Comparison of ENCODE assay signal across 16 cellular contexts in genomic region chr1:42046772-42047552, GRCh38.
DNase-seq lines count a peak whose midpoint lies in the region; ATAC-seq, FAIRE-seq and TF ChIP-seq lines count a peak whose summit lies in the region.
"Had no signal": no experiment of that assay in that cellular context is flagged by ENCODE, and none has a peak within 500 bp of the region (broad histone marks: within the 10 kb centered on the region; RNA-seq: fewer than 3 reads in every experiment).

No MANE protein-coding gene starts in this region.

- no peak for TF ChIP-seq CTCF in K562 (IDR thresholded peaks at IDR 0.05 in 2 of 3, conservative IDR thresholded peaks at IDR 0.05 in 1 of 3; ENCODE audit: insufficient read depth in 2 of 3, low read depth in 1 of 3, low read length in 3 of 3)
- no peak for TF ChIP-seq CTCF in neural cell (IDR thresholded peaks at IDR 0.05; ENCODE audit: poor library complexity, severe bottlenecking)
- TF ChIP-seq CTCF in MM.1S (IDR thresholded peaks at IDR 0.05; ENCODE audit: low read length), result no peak

- in situ Hi-C loops in K562 (cut with MboI), result no loop called here

- 0% methylated on average over 4 of the region's 4 CpGs for WGBS in K562 (ENCODE audit: insufficient coverage, low coverage, missing lambda C conversion rate)

- no peak overlapping the region for H3K4me2 ChIP-seq in K562 (ENCODE audit: insufficient read depth, low read length)
- H3K4me2 ChIP-seq in neural cell (ENCODE audit: low read length), result no peak overlapping the region
- no peak overlapping the region for H3K4me2 ChIP-seq in MM.1S (ENCODE audit: low read depth, low read length)

- no peaks in the 10 kb centered on the region for H3K9me3 ChIP-seq in K562 (replicated peaks; ENCODE audit: control insufficient read depth, insufficient read depth, low read depth, low read length)
- H3K9me3 ChIP-seq in neural cell (ENCODE audit: low read length), result no peaks in the 10 kb centered on the region
- no peaks in the 10 kb centered on the region for H3K9me3 ChIP-seq in MM.1S (replicated peaks; ENCODE audit: insufficient read depth, low read length)
- H3K9me3 ChIP-seq: esophagus muscularis mucosa had no signal

- TF ChIP-seq EP300 in K562 (IDR thresholded peaks at IDR 0.05; ENCODE audit: low read length) (no peak), neural cell (conservative IDR thresholded peaks at IDR 0.05; ENCODE audit: poor library complexity, severe bottlenecking) (no peak)

- H3F3A ChIP-seq in neural cell (ENCODE audit: insufficient read depth, low read length, poor library complexity, severe bottlenecking), result no peaks in the 10 kb centered on the region
- no peaks in the 10 kb centered on the region for H3F3A ChIP-seq in MM.1S (ENCODE audit: insufficient read depth, low read length)

- POLR2A ChIA-PET in K562 (lab: Yijun Ruan, JAX), result interaction anchor here (1.0 kb wide), 1 partner anchor 15 kb away, joined by 3 read pairs; no protein-coding TSS in a partner anchor

- H3K36me3 ChIP-seq in K562 (ENCODE audit: control insufficient read depth, insufficient read depth, low read length), result no peaks in the 10 kb centered on the region
- no peaks in the 10 kb centered on the region for H3K36me3 ChIP-seq in neural cell (ENCODE audit: insufficient read depth, low read length)
- no peaks in the 10 kb centered on the region for H3K36me3 ChIP-seq in MM.1S (replicated peaks; ENCODE audit: insufficient read depth, low read length)
- H3K36me3 ChIP-seq: esophagus muscularis mucosa had no signal

- H3K27me3 ChIP-seq in K562 (ENCODE audit: control insufficient read depth in 2 of 2, insufficient read depth in 2 of 2, low read length in 2 of 2), result peaks cover 2 to 4% of the 10 kb centered on the region in 2 experiments; a peak in 2 of 5 replicates
- no peaks in the 10 kb centered on the region for H3K27me3 ChIP-seq in neural cell (ENCODE audit: insufficient read depth, low read depth, low read length)
- no peaks in the 10 kb centered on the region for H3K27me3 ChIP-seq in MM.1S (replicated peaks; ENCODE audit: insufficient read depth, low read length)
- H3K27me3 ChIP-seq: esophagus muscularis mucosa had no signal

- TF ChIP-seq RAD21 in K562 (CRISPR knock-in tag; conservative IDR thresholded peaks at IDR 0.05 in 1 of 2, IDR thresholded peaks at IDR 0.05 in 1 of 2), result no peak
- TF ChIP-seq RAD21 in neural cell (conservative IDR thresholded peaks at IDR 0.05), result no peak

- H3K9ac ChIP-seq in K562 (ENCODE audit: insufficient read depth in 1 of 2, low read depth in 2 of 2, low read length in 2 of 2) (no peak overlapping the region), neural cell (ENCODE audit: low read length) (no peak overlapping the region), MM.1S (ENCODE audit: low read length) (no peak overlapping the region)

- DNase-seq in NCI-H1105 (lab: John Stamatoyannopoulos, UW), result peak; percentile 79
- DNase-seq in NCI-H2227 treated with DMSO at 0.1 percent for 48 hours (lab: John Stamatoyannopoulos, UW), result peak; percentile 20
- no peak for DNase-seq in K562 (ENCODE audit: extremely low read depth in 1 of 4, low spot score in 3 of 4)
- no peak for DNase-seq in dermis blood vessel endothelial cell
- no peak for DNase-seq in stimulated activated CD4-positive, alpha-beta T cell treated with anti-CD3 and anti-CD28 coated beads, Interleukin-4, amount 100 ng/mL, for 1 hour
- DNase-seq in MM.1S, result no peak
- DNase-seq in iPS-NIHi11 (ENCODE audit: low spot score), result no peak
- DNase-seq: activated CD4-positive, alpha-beta T cell treated with anti-CD3 and anti-CD28 coated beads, Interleukin-2, amount 50 U/mL, for 48 hours; aorta; RPMI8226; stimulated activated naive B cell treated with anti-CD40 and anti-IgM and Interleukin-4, amounts not matched to agents 10 μg/mL and 1 μg/mL and 100 μg/mL, for 72 hours had no signal

- H3K79me2 ChIP-seq in K562 (ENCODE audit: control insufficient read depth, insufficient read depth, low read length), result no peaks in the 10 kb centered on the region
- H3K79me2 ChIP-seq in neural cell (replicated peaks; ENCODE audit: insufficient read depth, low read length), result no peaks in the 10 kb centered on the region
- no peaks in the 10 kb centered on the region for H3K79me2 ChIP-seq in MM.1S (ENCODE audit: low read length)

- H3K27ac ChIP-seq in K562 (ENCODE audit: extremely low read depth, low read depth, low read length) (no peak overlapping the region), neural cell (ENCODE audit: low read length) (peak overlapping the region; percentile 5), MM.1S (ENCODE audit: low read length) (no peak overlapping the region)
- H3K27ac ChIP-seq: esophagus muscularis mucosa had no signal

- no peak for TF ChIP-seq POLR2A in K562 (conservative IDR thresholded peaks at IDR 0.05)

- CTCF ChIA-PET in K562 (lab: Yijun Ruan, JAX; ENCODE audit: low intra/inter-chr PET ratio), result no interaction called here

- intact Hi-C loops in K562 (cut with micrococcal nuclease), result no loop called here

- FAIRE-seq in K562 (lab: Jason Lieb, UNC), result no peak
- FAIRE-seq: G401.6 had no signal

- no TSS peak for BruUV-seq in K562 (replicated peaks; lab: Mats Ljungman, UMichigan)

- H3K4me1 ChIP-seq in K562 (replicated peaks in 1 of 2; ENCODE audit: control insufficient read depth in 2 of 2, insufficient read depth in 2 of 2, low read length in 2 of 2) (no peaks in the 10 kb centered on the region), MM.1S (ENCODE audit: low read length) (no peaks in the 10 kb centered on the region)
- H3K4me1 ChIP-seq: esophagus muscularis mucosa had no signal

- H3K9me2 ChIP-seq in neural cell (ENCODE audit: insufficient read depth, low read length) (no peaks in the 10 kb centered on the region), MM.1S (replicated peaks; ENCODE audit: insufficient read depth, low read length) (no peaks in the 10 kb centered on the region)

- no peak for ATAC-seq in K562
- ATAC-seq: activated T-helper 17 cell treated with anti-CD3 and anti-CD28 coated beads, Interleukin-2, amount 50 U/mL, for 72 hours; stimulated activated naive B cell treated with anti-CD40 and anti-IgM and Interleukin-4, amounts not matched to agents 10 μg/mL and 1 μg/mL and 100 μg/mL, for 72 hours had no signal

- H4K20me1 ChIP-seq in K562 (replicated peaks; ENCODE audit: control insufficient read depth, insufficient read depth, low read length), result no peaks in the 10 kb centered on the region
- H4K20me1 ChIP-seq in neural cell (ENCODE audit: insufficient read depth), result no peaks in the 10 kb centered on the region
- H4K20me1 ChIP-seq in MM.1S (ENCODE audit: insufficient read depth, low read length), result no peaks in the 10 kb centered on the region

- H2AFZ ChIP-seq in K562 (ENCODE audit: low read depth, low read length) (no peak overlapping the region), neural cell (ENCODE audit: low read depth, low read length) (no peak overlapping the region), MM.1S (ENCODE audit: low read length) (no peak overlapping the region)

- no peak overlapping the region for H3K4me3 ChIP-seq in K562
- no peak overlapping the region for H3K4me3 ChIP-seq in neural cell (ENCODE audit: low read length)
- H3K4me3 ChIP-seq in MM.1S (ENCODE audit: low read length), result no peak overlapping the region
- H3K4me3 ChIP-seq: esophagus muscularis mucosa, lung had no signal

- H3K9me1 ChIP-seq in K562 (ENCODE audit: control insufficient read depth, insufficient read depth, low read length), result no peaks in the 10 kb centered on the region

TF ChIP-seq in K562, 482 proteins besides CTCF, POLR2A, EP300 and RAD21 (continues in another document):
- TF ChIP-seq BCLAF1 (IDR thresholded peaks at IDR 0.05; ENCODE audit: borderline replicate concordance in 1 of 2, control insufficient read depth in 1 of 2, low read depth in 2 of 2, low read length in 1 of 2), result no peak

TF ChIP-seq in neural cell, 6 proteins besides CTCF, POLR2A, EP300 and RAD21:
- TF ChIP-seq MXI1 (conservative IDR thresholded peaks at IDR 0.05; ENCODE audit: poor library complexity, severe bottlenecking) (no peak), TAF1 (IDR thresholded peaks at IDR 0.05; ENCODE audit: low read depth) (no peak)
- TF ChIP-seq, protein P1, sequence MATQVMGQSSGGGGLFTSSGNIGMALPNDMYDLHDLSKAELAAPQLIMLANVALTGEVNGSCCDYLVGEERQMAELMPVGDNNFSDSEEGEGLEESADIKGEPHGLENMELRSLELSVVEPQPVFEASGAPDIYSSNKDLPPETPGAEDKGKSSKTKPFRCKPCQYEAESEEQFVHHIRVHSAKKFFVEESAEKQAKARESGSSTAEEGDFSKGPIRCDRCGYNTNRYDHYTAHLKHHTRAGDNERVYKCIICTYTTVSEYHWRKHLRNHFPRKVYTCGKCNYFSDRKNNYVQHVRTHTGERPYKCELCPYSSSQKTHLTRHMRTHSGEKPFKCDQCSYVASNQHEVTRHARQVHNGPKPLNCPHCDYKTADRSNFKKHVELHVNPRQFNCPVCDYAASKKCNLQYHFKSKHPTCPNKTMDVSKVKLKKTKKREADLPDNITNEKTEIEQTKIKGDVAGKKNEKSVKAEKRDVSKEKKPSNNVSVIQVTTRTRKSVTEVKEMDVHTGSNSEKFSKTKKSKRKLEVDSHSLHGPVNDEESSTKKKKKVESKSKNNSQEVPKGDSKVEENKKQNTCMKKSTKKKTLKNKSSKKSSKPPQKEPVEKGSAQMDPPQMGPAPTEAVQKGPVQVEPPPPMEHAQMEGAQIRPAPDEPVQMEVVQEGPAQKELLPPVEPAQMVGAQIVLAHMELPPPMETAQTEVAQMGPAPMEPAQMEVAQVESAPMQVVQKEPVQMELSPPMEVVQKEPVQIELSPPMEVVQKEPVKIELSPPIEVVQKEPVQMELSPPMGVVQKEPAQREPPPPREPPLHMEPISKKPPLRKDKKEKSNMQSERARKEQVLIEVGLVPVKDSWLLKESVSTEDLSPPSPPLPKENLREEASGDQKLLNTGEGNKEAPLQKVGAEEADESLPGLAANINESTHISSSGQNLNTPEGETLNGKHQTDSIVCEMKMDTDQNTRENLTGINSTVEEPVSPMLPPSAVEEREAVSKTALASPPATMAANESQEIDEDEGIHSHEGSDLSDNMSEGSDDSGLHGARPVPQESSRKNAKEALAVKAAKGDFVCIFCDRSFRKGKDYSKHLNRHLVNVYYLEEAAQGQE (IDR thresholded peaks at IDR 0.05; ENCODE audit: borderline replicate concordance), result no peak

Comparison
In these comparisons a context has a peak if more than half of its experiments do, and no peak if none do; other contexts are left out.
1. DNase-seq: peak in NCI-H1105 (single experiment) and NCI-H2227 treated with DMSO at 0.1 percent for 48 hours (single experiment); none in K562 (0 of 4), dermis blood vessel endothelial cell (single experiment), stimulated activated CD4-positive, alpha-beta T cell treated with anti-CD3 and anti-CD28 coated beads, Interleukin-4, amount 100 ng/mL, for 1 hour (single experiment), MM.1S (single experiment) and iPS-NIHi11 (single experiment).